In genomic region chr1:211476200-211476849, GRCh38 we compare ENCODE assay signal across 8 cellular contexts. TPM values are rescaled to one million over a fixed set of nuclear protein-coding genes. Genes with fewer than 3 reads are reported as not detected.
DNase-seq lines count a peak whose midpoint lies in the region; ATAC-seq and TF ChIP-seq lines count a peak whose summit lies in the region.

No MANE protein-coding gene starts in this region.

- no peaks in the 10 kb centered on the region for H3K4me1 Mint-ChIP-seq in activated CD8-positive, alpha-beta T cell treated with anti-CD3 and anti-CD28 coated beads for 36 hours (ENCODE audit: low read depth)
- H3K4me1 Mint-ChIP-seq in endothelial cell (ENCODE audit: unreplicated experiment) (peaks cover 6% of the 10 kb centered on the region), naive B cell (no peaks in the 10 kb centered on the region)

- peaks cover 15% of the 10 kb centered on the region for H3K27me3 Mint-ChIP-seq in activated CD8-positive, alpha-beta T cell treated with anti-CD3 and anti-CD28 coated beads for 36 hours
- H3K27me3 Mint-ChIP-seq in endothelial cell (ENCODE audit: unreplicated experiment) (peaks cover 5% of the 10 kb centered on the region), naive B cell (peaks cover 18 to 33% (median 24%) of the 10 kb centered on the region in 3 donors)

- DNase-seq in NCI-H524 (lab: John Stamatoyannopoulos, UW): peak; percentile 39 to 59
- DNase-seq in NCI-H524 treated with DMSO at 0.1 percent for 48 hours (lab: John Stamatoyannopoulos, UW): no peak
- DNase-seq in NCI-H774 (lab: John Stamatoyannopoulos, UW): peak; percentile 44
- DNase-seq in activated CD8-positive, alpha-beta T cell treated with anti-CD3 and anti-CD28 coated beads for 36 hours: peak; percentile 90
- DNase-seq in endothelial cell (ENCODE audit: low spot score): peak; percentile 79
- peak; percentile 67 for DNase-seq in naive B cell
- DNase-seq in stimulated activated CD8-positive, alpha-beta memory T cell treated with anti-CD3 and anti-CD28 coated beads, Interleukin-7, amount 100 ng/mL, for 48 hours (ENCODE audit: extremely low read depth in 1 of 2, low read depth in 1 of 2): peak; percentile 37 to 62

- no peak overlapping the region for H3K4me3 Mint-ChIP-seq in activated CD8-positive, alpha-beta T cell treated with anti-CD3 and anti-CD28 coated beads for 36 hours
- H3K4me3 Mint-ChIP-seq in endothelial cell (ENCODE audit: unreplicated experiment) (no peak overlapping the region), naive B cell (no peak overlapping the region)

- CTCF ChIA-PET in activated CD8-positive, alpha-beta T cell treated with anti-CD3 and anti-CD28 coated beads for 36 hours (lab: Charles Lee): interaction anchor here (0.6 to 5.8 kb wide), 29 partner anchors 7 to 1140 kb away, joined by 3 to 46 read pairs (median 4); partner anchors contain the start of genes RD3 and TRAF5

- peak; percentile 79 for TF ChIP-seq CTCF in activated CD8-positive, alpha-beta T cell treated with anti-CD3 and anti-CD28 coated beads for 36 hours (IDR thresholded peaks at IDR 0.05)
- peak; percentile 61 for TF ChIP-seq CTCF in endothelial cell (IDR thresholded peaks at IDR 0.05; ENCODE audit: unreplicated experiment)

- no peaks in the 10 kb centered on the region for H3K9me3 Mint-ChIP-seq in activated CD8-positive, alpha-beta T cell treated with anti-CD3 and anti-CD28 coated beads for 36 hours
- H3K9me3 Mint-ChIP-seq in endothelial cell (ENCODE audit: unreplicated experiment) (no peaks in the 10 kb centered on the region), naive B cell (no peaks in the 10 kb centered on the region)

- H3K27ac Mint-ChIP-seq in activated CD8-positive, alpha-beta T cell treated with anti-CD3 and anti-CD28 coated beads for 36 hours: no peak overlapping the region
- H3K27ac Mint-ChIP-seq in endothelial cell (ENCODE audit: unreplicated experiment) (no peak overlapping the region), naive B cell (no peak overlapping the region)

- POLR2A ChIA-PET in activated CD8-positive, alpha-beta T cell treated with anti-CD3 and anti-CD28 coated beads for 36 hours (lab: Charles Lee): interaction anchor here (0.6 kb wide), 2 partner anchors 155 to 364 kb away, joined by 3 to 4 read pairs; no protein-coding TSS in a partner anchor

- ATAC-seq in HG03342 (IDR thresholded peaks at IDR 0.05; ENCODE audit: unreplicated experiment) (peak; percentile 78), naive B cell (ENCODE audit: low read depth in 2 of 2) (peak; percentile 65 to 81)
- peak; percentile 87 for ATAC-seq in activated CD8-positive, alpha-beta T cell treated with anti-CD3 and anti-CD28 coated beads for 36 hours

- H3K36me3 Mint-ChIP-seq in activated CD8-positive, alpha-beta T cell treated with anti-CD3 and anti-CD28 coated beads for 36 hours (ENCODE audit: low read depth): no peaks in the 10 kb centered on the region
- H3K36me3 Mint-ChIP-seq in endothelial cell (ENCODE audit: low read depth, unreplicated experiment) (no peaks in the 10 kb centered on the region), naive B cell (no peaks in the 10 kb centered on the region)

- intact Hi-C loops in activated CD8-positive, alpha-beta T cell treated with anti-CD3 and anti-CD28 coated beads for 36 hours (cut with micrococcal nuclease): loop anchor here (1.0 kb wide), 1 partner anchor 153 kb away; no protein-coding TSS in a partner anchor

RNA-seq across cellular contexts. Expression of gene RD3, which starts 15.6 kb away (rescaled TPM):
- not detected for total RNA-seq in activated CD8-positive, alpha-beta T cell treated with anti-CD3 and anti-CD28 coated beads for 36 hours
- total RNA-seq in endothelial cell (ENCODE audit: unreplicated experiment): 0.10 TPM
- not detected for polyA plus RNA-seq in naive B cell (ENCODE audit: low read depth in 6 of 6)
